ENCODE assay signal across 9 cellular contexts in the genomic region with DNA sequence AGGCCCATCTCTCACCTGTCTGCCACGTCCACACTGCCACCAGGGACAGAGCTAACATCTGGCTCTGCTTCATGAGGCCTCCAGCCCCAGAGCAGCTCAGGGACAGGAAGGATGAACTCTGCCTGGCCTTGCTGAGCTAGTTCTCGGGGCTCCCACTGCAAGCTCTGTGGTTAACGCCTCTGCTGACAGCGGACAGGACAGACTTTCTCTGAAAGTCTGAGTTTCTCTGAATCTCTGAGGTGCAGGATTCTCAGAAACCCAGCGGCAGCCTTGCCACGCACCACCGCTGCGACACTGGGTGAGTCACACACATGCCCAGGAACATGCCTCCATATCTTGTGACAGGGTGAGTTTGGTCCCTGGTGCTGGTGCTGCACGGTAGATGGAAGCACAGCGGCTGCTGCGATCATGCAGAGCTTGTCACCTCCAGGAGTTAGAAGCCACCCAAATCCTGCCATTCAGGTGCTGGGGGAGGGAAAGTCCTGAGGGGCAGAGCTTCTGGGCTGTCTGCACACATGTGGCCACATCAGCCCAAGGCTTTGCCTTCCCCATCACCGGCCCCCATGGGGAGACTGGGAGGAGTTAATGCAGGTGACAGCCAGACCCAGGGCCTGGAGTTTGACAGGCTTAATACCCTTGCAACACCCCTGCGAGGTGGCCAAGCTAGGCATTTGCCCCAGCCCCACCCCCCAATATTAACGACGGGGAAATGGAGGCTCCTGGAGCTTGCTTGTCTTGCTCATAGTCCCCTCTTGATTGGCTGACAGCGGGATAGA.
DNase-seq lines count a peak whose midpoint lies in the region; ATAC-seq, FAIRE-seq and TF ChIP-seq lines count a peak whose summit lies in the region.
"Had no signal": no experiment of that assay in that cellular context is flagged by ENCODE, and none has a peak within 500 bp of the region (broad histone marks: within the 10 kb centered on the region; RNA-seq: fewer than 3 reads in every experiment).

No MANE protein-coding gene starts in this region.

- peak; percentile 95 for FAIRE-seq in GM12891 (lab: Jason Lieb, UNC)

- peak; percentile 64 for DNase-seq in GM12891 (ENCODE audit: insufficient read length, low spot score)
- peak; percentile 20 for DNase-seq in RPMI8226
- peak; percentile 87 for DNase-seq in activated naive CD4-positive, alpha-beta T cell treated with Interleukin-2 at 50 U/mL for 16 hours
- peak; percentile 78 for DNase-seq in stimulated activated CD4-positive, alpha-beta T cell treated with anti-CD3 and anti-CD28 coated beads, Interleukin-4, amount 100 ng/mL, for 1 hour
- no peak for DNase-seq in NCI-H2171 (lab: John Stamatoyannopoulos, UW)
- no peak for DNase-seq in cortex of kidney (lab: John Stamatoyannopoulos, UW)
- no peak for DNase-seq in SKM-1 (lab: John Stamatoyannopoulos, UW; ENCODE audit: unreplicated experiment)
- DNase-seq: right cardiac atrium had no signal

- ATAC-seq in HG02623 (IDR thresholded peaks at IDR 0.05; ENCODE audit: unreplicated experiment) = peak; percentile 98

- TF ChIP-seq POLR2A in GM12891 (IDR thresholded peaks at IDR 0.05; ENCODE audit: low read depth, low read length) = no peak

TF ChIP-seq in GM12891, 5 proteins besides CTCF, POLR2A, EP300 and RAD21:
- TF ChIP-seq SPI1 (IDR thresholded peaks at IDR 0.05; ENCODE audit: low read depth, low read length) (no peak), POU2F2 (IDR thresholded peaks at IDR 0.05; ENCODE audit: low read depth, low read length) (peak; percentile 65; the same call in 1 of the 2 replicates), TAF1 (IDR thresholded peaks at IDR 0.05; ENCODE audit: low read depth, low read length) (no peak; the same call in 1 of the 2 replicates), PAX5 (IDR thresholded peaks at IDR 0.05; ENCODE audit: insufficient read depth, low read length, severe bottlenecking) (peak; percentile 35), POLR2AphosphoS5 (IDR thresholded peaks at IDR 0.05; ENCODE audit: low read depth, low read length) (no peak; the same call in 1 of the 2 replicates)

Comparison
In these comparisons a context has a peak if more than half of its experiments do, and no peak if none do; other contexts are left out.
1. DNase-seq: peak in GM12891 (single experiment), RPMI8226 (single experiment), activated naive CD4-positive, alpha-beta T cell treated with Interleukin-2 at 50 U/mL for 16 hours (single experiment) and stimulated activated CD4-positive, alpha-beta T cell treated with anti-CD3 and anti-CD28 coated beads, Interleukin-4, amount 100 ng/mL, for 1 hour (single experiment); none in NCI-H2171 (single experiment), cortex of kidney (single experiment) and SKM-1 (single experiment).